1 cellular context compared by ENCODE assay signal in the genomic region with DNA sequence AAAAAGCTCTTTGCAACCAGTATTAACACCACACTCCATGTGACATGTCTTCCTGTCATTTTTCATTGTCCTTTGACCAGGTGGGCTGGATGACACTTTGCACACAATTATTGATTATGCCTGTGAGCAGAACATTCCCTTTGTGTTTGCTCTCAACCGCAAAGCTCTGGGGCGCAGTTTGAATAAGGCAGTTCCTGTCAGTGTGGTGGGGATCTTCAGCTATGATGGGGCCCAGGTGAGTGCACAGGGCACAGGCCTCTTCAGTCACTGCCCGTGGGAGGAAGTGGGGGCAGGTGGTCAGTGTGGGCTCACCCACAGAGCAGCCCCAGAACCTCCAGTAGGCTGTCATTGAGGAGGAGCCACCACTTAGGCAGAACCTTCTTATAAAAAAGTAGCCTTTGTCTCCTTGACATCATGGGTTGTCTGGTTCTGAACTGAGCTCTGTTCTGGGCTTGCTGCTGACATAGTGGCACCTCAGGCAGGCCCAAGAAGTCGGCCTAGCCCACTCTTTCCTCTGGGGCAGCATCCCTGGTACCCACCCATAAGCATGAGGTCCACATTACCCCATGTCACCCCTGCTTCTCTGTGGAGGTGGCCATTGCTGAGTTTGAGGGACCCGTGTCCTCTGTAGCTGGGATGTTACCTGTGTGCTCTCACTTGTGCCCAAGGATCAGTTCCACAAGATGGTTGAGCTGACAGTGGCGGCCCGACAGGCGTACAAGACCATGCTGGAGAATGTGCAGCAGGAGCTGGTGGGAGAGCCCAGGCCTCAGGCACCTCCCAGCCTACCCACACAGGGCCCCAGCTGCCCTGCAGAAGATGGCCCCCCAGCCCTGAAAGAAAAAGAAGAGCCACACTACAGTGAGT.
TF ChIP-seq lines count a peak whose summit lies in the region.

No MANE protein-coding gene starts in this region.

TF ChIP-seq in HepG2, 621 proteins besides CTCF, POLR2A, EP300 and RAD21 (continued from another document and continues in another):
- TF ChIP-seq, protein P1, sequence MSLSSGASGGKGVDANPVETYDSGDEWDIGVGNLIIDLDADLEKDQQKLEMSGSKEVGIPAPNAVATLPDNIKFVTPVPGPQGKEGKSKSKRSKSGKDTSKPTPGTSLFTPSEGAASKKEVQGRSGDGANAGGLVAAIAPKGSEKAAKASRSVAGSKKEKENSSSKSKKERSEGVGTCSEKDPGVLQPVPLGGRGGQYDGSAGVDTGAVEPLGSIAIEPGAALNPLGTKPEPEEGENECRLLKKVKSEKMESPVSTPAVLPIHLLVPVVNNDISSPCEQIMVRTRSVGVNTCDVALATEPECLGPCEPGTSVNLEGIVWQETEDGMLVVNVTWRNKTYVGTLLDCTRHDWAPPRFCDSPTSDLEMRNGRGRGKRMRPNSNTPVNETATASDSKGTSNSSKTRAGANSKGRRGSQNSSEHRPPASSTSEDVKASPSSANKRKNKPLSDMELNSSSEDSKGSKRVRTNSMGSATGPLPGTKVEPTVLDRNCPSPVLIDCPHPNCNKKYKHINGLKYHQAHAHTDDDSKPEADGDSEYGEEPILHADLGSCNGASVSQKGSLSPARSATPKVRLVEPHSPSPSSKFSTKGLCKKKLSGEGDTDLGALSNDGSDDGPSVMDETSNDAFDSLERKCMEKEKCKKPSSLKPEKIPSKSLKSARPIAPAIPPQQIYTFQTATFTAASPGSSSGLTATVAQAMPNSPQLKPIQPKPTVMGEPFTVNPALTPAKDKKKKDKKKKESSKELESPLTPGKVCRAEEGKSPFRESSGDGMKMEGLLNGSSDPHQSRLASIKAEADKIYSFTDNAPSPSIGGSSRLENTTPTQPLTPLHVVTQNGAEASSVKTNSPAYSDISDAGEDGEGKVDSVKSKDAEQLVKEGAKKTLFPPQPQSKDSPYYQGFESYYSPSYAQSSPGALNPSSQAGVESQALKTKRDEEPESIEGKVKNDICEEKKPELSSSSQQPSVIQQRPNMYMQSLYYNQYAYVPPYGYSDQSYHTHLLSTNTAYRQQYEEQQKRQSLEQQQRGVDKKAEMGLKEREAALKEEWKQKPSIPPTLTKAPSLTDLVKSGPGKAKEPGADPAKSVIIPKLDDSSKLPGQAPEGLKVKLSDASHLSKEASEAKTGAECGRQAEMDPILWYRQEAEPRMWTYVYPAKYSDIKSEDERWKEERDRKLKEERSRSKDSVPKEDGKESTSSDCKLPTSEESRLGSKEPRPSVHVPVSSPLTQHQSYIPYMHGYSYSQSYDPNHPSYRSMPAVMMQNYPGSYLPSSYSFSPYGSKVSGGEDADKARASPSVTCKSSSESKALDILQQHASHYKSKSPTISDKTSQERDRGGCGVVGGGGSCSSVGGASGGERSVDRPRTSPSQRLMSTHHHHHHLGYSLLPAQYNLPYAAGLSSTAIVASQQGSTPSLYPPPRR (CRISPR knock-in tag; IDR thresholded peaks at IDR 0.05; ENCODE audit: borderline replicate concordance): peak; percentile 96
- TF ChIP-seq THAP11 (CRISPR knock-in tag; IDR thresholded peaks at IDR 0.05): peak; percentile 74
- TF ChIP-seq TEAD3 (CRISPR knock-in tag; optimal IDR thresholded peaks at IDR 0.05; ENCODE audit: borderline replicate concordance): peak; percentile 98
- no peak for TF ChIP-seq HDAC6 (IDR thresholded peaks at IDR 0.05; ENCODE audit: low read depth, low read length)
- TF ChIP-seq, protein P2, sequence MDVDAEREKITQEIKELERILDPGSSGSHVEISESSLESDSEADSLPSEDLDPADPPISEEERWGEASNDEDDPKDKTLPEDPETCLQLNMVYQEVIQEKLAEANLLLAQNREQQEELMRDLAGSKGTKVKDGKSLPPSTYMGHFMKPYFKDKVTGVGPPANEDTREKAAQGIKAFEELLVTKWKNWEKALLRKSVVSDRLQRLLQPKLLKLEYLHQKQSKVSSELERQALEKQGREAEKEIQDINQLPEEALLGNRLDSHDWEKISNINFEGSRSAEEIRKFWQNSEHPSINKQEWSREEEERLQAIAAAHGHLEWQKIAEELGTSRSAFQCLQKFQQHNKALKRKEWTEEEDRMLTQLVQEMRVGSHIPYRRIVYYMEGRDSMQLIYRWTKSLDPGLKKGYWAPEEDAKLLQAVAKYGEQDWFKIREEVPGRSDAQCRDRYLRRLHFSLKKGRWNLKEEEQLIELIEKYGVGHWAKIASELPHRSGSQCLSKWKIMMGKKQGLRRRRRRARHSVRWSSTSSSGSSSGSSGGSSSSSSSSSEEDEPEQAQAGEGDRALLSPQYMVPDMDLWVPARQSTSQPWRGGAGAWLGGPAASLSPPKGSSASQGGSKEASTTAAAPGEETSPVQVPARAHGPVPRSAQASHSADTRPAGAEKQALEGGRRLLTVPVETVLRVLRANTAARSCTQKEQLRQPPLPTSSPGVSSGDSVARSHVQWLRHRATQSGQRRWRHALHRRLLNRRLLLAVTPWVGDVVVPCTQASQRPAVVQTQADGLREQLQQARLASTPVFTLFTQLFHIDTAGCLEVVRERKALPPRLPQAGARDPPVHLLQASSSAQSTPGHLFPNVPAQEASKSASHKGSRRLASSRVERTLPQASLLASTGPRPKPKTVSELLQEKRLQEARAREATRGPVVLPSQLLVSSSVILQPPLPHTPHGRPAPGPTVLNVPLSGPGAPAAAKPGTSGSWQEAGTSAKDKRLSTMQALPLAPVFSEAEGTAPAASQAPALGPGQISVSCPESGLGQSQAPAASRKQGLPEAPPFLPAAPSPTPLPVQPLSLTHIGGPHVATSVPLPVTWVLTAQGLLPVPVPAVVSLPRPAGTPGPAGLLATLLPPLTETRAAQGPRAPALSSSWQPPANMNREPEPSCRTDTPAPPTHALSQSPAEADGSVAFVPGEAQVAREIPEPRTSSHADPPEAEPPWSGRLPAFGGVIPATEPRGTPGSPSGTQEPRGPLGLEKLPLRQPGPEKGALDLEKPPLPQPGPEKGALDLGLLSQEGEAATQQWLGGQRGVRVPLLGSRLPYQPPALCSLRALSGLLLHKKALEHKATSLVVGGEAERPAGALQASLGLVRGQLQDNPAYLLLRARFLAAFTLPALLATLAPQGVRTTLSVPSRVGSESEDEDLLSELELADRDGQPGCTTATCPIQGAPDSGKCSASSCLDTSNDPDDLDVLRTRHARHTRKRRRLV (CRISPR knock-in tag; IDR thresholded peaks at IDR 0.05): no peak
- TF ChIP-seq HOXA3 (CRISPR knock-in tag; IDR thresholded peaks at IDR 0.05): peak; percentile 77; the same call in 1 of the 2 replicates
- peak; percentile 83; the same call in 1 of the 2 replicates for TF ChIP-seq NFIC (IDR thresholded peaks at IDR 0.05; ENCODE audit: low read length)
- TF ChIP-seq, protein P3, sequence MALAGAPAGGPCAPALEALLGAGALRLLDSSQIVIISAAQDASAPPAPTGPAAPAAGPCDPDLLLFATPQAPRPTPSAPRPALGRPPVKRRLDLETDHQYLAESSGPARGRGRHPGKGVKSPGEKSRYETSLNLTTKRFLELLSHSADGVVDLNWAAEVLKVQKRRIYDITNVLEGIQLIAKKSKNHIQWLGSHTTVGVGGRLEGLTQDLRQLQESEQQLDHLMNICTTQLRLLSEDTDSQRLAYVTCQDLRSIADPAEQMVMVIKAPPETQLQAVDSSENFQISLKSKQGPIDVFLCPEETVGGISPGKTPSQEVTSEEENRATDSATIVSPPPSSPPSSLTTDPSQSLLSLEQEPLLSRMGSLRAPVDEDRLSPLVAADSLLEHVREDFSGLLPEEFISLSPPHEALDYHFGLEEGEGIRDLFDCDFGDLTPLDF (CRISPR knock-in tag; IDR thresholded peaks at IDR 0.05): no peak
- no peak for TF ChIP-seq ZNF629 (CRISPR knock-in tag; conservative IDR thresholded peaks at IDR 0.05)
- TF ChIP-seq, protein P4, sequence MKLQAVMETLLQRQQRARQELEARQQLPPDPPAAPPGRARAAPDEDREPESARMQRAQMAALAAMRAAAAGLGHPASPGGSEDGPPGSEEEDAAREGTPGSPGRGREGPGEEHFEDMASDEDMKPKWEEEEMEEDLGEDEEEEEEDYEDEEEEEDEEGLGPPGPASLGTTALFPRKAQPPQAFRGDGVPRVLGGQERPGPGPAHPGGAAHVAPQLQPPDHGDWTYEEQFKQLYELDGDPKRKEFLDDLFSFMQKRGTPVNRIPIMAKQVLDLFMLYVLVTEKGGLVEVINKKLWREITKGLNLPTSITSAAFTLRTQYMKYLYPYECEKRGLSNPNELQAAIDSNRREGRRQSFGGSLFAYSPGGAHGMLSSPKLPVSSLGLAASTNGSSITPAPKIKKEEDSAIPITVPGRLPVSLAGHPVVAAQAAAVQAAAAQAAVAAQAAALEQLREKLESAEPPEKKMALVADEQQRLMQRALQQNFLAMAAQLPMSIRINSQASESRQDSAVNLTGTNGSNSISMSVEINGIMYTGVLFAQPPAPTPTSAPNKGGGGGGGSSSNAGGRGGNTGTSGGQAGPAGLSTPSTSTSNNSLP (IDR thresholded peaks at IDR 0.05; ENCODE audit: low read depth, low read length): peak; percentile 66; the same call in 1 of the 2 replicates
- TF ChIP-seq ZNF792 (CRISPR knock-in tag; IDR thresholded peaks at IDR 0.05): 0 out of 2 replicates have a peak, but pooled peaks have one; percentile 64
- TF ChIP-seq ZNF737 (CRISPR knock-in tag; IDR thresholded peaks at IDR 0.05; ENCODE audit: borderline replicate concordance): no peak
- TF ChIP-seq MYNN (CRISPR knock-in tag; IDR thresholded peaks at IDR 0.05; ENCODE audit: low read depth): no peak
- TF ChIP-seq, protein P5, sequence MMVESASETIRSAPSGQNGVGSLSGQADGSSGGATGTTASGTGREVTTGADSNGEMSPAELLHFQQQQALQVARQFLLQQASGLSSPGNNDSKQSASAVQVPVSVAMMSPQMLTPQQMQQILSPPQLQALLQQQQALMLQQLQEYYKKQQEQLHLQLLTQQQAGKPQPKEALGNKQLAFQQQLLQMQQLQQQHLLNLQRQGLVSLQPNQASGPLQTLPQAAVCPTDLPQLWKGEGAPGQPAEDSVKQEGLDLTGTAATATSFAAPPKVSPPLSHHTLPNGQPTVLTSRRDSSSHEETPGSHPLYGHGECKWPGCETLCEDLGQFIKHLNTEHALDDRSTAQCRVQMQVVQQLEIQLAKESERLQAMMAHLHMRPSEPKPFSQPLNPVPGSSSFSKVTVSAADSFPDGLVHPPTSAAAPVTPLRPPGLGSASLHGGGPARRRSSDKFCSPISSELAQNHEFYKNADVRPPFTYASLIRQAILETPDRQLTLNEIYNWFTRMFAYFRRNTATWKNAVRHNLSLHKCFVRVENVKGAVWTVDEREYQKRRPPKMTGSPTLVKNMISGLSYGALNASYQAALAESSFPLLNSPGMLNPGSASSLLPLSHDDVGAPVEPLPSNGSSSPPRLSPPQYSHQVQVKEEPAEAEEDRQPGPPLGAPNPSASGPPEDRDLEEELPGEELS (CRISPR knock-in tag; IDR thresholded peaks at IDR 0.05): peak; percentile 89
- TF ChIP-seq, protein P6, sequence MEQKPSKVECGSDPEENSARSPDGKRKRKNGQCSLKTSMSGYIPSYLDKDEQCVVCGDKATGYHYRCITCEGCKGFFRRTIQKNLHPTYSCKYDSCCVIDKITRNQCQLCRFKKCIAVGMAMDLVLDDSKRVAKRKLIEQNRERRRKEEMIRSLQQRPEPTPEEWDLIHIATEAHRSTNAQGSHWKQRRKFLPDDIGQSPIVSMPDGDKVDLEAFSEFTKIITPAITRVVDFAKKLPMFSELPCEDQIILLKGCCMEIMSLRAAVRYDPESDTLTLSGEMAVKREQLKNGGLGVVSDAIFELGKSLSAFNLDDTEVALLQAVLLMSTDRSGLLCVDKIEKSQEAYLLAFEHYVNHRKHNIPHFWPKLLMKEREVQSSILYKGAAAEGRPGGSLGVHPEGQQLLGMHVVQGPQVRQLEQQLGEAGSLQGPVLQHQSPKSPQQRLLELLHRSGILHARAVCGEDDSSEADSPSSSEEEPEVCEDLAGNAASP (CRISPR knock-in tag; IDR thresholded peaks at IDR 0.05; ENCODE audit: borderline replicate concordance): peak; percentile 74; the same call in 1 of the 2 replicates
- TF ChIP-seq, protein P7, sequence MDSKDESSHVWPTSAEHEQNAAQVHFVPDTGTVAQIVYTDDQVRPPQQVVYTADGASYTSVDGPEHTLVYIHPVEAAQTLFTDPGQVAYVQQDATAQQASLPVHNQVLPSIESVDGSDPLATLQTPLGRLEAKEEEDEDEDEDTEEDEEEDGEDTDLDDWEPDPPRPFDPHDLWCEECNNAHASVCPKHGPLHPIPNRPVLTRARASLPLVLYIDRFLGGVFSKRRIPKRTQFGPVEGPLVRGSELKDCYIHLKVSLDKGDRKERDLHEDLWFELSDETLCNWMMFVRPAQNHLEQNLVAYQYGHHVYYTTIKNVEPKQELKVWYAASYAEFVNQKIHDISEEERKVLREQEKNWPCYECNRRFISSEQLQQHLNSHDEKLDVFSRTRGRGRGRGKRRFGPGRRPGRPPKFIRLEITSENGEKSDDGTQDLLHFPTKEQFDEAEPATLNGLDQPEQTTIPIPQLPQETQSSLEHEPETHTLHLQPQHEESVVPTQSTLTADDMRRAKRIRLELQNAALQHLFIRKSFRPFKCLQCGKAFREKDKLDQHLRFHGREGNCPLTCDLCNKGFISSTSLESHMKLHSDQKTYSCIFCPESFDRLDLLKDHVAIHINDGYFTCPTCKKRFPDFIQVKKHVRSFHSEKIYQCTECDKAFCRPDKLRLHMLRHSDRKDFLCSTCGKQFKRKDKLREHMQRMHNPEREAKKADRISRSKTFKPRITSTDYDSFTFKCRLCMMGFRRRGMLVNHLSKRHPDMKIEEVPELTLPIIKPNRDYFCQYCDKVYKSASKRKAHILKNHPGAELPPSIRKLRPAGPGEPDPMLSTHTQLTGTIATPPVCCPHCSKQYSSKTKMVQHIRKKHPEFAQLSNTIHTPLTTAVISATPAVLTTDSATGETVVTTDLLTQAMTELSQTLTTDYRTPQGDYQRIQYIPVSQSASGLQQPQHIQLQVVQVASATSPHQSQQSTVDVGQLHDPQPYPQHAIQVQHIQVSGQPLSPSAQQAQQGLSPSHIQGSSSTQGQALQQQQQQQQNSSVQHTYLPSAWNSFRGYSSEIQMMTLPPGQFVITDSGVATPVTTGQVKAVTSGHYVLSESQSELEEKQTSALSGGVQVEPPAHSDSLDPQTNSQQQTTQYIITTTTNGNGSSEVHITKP (CRISPR knock-in tag; IDR thresholded peaks at IDR 0.05; ENCODE audit: low read depth): peak; percentile 67; the same call in 1 of the 2 replicates
- peak; percentile 89 for TF ChIP-seq RARA (CRISPR knock-in tag; IDR thresholded peaks at IDR 0.05)
- peak; percentile 44 for TF ChIP-seq PHF8 (CRISPR knock-in tag; IDR thresholded peaks at IDR 0.05)
- TF ChIP-seq ZNF33A (CRISPR knock-in tag; IDR thresholded peaks at IDR 0.05; ENCODE audit: borderline replicate concordance): 0 out of 2 replicates have a peak, but pooled peaks have one; percentile 89
- no peak for TF ChIP-seq POLR2AphosphoS5 (IDR thresholded peaks at IDR 0.05; ENCODE audit: low read depth, low read length)
- TF ChIP-seq, protein P8, sequence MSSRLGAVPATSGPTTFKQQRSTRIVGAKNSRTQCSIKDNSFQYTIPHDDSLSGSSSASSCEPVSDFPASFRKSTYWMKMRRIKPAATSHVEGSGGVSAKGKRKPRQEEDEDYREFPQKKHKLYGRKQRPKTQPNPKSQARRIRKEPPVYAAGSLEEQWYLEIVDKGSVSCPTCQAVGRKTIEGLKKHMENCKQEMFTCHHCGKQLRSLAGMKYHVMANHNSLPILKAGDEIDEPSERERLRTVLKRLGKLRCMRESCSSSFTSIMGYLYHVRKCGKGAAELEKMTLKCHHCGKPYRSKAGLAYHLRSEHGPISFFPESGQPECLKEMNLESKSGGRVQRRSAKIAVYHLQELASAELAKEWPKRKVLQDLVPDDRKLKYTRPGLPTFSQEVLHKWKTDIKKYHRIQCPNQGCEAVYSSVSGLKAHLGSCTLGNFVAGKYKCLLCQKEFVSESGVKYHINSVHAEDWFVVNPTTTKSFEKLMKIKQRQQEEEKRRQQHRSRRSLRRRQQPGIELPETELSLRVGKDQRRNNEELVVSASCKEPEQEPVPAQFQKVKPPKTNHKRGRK (CRISPR knock-in tag; IDR thresholded peaks at IDR 0.05): no peak
- TF ChIP-seq ATF1 (CRISPR knock-in tag; IDR thresholded peaks at IDR 0.05): peak; percentile 64
- TF ChIP-seq, protein P9, sequence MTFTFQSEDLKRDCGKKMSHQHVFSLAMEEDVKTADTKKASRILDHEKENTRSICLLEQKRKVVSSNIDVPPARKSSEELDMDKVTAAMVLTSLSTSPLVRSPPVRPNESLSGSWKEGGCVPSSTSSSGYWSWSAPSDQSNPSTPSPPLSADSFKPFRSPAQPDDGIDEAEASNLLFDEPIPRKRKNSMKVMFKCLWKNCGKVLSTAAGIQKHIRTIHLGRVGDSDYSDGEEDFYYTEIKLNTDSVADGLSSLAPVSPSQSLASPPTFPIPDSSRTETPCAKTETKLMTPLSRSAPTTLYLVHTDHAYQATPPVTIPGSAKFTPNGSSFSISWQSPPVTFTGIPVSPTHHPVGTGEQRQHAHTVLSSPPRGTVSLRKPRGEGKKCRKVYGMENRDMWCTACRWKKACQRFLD (CRISPR knock-in tag; IDR thresholded peaks at IDR 0.05; ENCODE audit: borderline replicate concordance): no peak
